In the genomic region with DNA sequence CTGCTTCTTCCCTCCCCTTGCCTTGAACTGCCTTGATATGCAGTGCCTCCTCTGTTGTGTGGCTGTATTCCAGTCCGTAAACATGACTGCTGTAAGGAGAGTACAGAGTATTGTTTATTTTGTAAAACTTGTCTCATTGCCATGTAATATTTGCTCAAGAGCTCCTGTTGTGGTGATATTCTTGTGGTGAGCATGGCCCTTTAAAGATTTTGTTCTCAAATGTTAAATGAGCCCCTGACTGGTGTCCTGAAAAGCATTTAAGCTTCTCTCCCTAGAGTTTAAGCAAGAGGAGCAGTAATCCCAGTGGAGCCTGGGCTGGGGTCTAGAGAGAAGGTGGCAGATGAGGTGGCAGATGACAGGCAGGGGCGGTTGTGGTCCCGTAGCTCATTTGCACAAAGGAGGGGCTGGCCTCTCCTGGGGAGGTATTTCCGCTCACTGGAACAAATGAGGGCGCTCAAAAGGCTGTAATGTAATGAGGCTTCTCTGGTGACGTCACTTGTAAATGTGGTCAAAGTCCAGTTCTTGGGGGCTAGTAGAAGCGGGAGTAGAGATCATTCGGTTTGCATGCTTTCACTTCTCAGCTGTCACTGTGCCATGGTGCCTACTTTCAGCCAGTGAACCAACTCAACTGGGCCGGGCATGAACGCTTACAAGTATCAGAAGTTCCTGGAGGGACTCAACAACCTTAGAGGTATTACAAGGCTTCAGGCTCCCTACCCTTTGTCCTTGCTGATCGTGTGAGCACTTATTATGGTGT, we compare ENCODE assay signal across 8 cellular contexts. TPM values are rescaled to one million over a fixed set of nuclear protein-coding genes. Genes with fewer than 3 reads are reported as not detected.
DNase-seq lines count a peak whose midpoint lies in the region; ATAC-seq and TF ChIP-seq lines count a peak whose summit lies in the region.

No MANE protein-coding gene starts in this region.

- no peak overlapping the region for H3K4me3 ChIP-seq in foreskin fibroblast (ENCODE audit: low read depth in 1 of 2, low read length in 2 of 2)

- H3K27ac Mint-ChIP-seq in progenitor cell of endocrine pancreas (peak overlapping the region; percentile 97), T-cell (no peak overlapping the region)

- H3K4me1 Mint-ChIP-seq in progenitor cell of endocrine pancreas (ENCODE audit: low read depth) (peaks cover 61% of the 10 kb centered on the region), T-cell (peaks cover 4 to 8% (median 5%) of the 10 kb centered on the region in 3 donors)

- no peak for TF ChIP-seq CTCF in progenitor cell of endocrine pancreas (IDR thresholded peaks at IDR 0.05; ENCODE audit: unreplicated experiment)
- no peak for TF ChIP-seq CTCF in foreskin fibroblast (IDR thresholded peaks at IDR 0.05; ENCODE audit: low read depth, low read length)

- no peaks in the 10 kb centered on the region for H3K36me3 Mint-ChIP-seq in progenitor cell of endocrine pancreas (ENCODE audit: insufficient read depth)
- no peaks in the 10 kb centered on the region for H3K36me3 Mint-ChIP-seq in T-cell

- no peaks in the 10 kb centered on the region for H3K27me3 Mint-ChIP-seq in progenitor cell of endocrine pancreas
- peaks cover 0 to 1% of the 10 kb centered on the region in 2 donors for H3K27me3 Mint-ChIP-seq in T-cell

- CTCF ChIA-PET in T-cell (lab: Charles Lee), result no interaction called here

- H3K9me3 Mint-ChIP-seq in progenitor cell of endocrine pancreas (ENCODE audit: low read depth), result no peaks in the 10 kb centered on the region
- no peaks in the 10 kb centered on the region for H3K9me3 Mint-ChIP-seq in T-cell

- ATAC-seq in GM18861 (IDR thresholded peaks at IDR 0.05; ENCODE audit: unreplicated experiment) (peak; percentile 67), esophagus mucosa (peak; percentile 29), GM21447 (IDR thresholded peaks at IDR 0.05; ENCODE audit: unreplicated experiment) (no peak), T-cell (replicated peaks in 1 of 4) (no peak)

- POLR2A ChIA-PET in T-cell (lab: Charles Lee), result no interaction called here

- peak overlapping the region; percentile 71 for H3K4me3 Mint-ChIP-seq in progenitor cell of endocrine pancreas (ENCODE audit: low read depth)
- no peak overlapping the region for H3K4me3 Mint-ChIP-seq in T-cell

- DNase-seq in NCI-H526 (lab: John Stamatoyannopoulos, UW) (peak; percentile 98 to 99), progenitor cell of endocrine pancreas (ENCODE audit: low spot score, unreplicated experiment) (peak; percentile 43), foreskin fibroblast (no peak), T-cell (no peak), dermis blood vessel endothelial cell (no peak)

RNA-seq across cellular contexts. Expression of gene MACF1, which starts 46.0 kb away (rescaled TPM):
- total RNA-seq in esophagus mucosa, result 155 TPM
- 241 and 285 TPM in 2 replicates for total RNA-seq in progenitor cell of endocrine pancreas
- total RNA-seq in T-cell, result 100 to 1,000 TPM; 232 to 596 (median 258) TPM
- total RNA-seq in dermis blood vessel endothelial cell, result 653 and 751 TPM in 2 replicates

Comparison
In these comparisons a context has a peak if more than half of its experiments do, and no peak if none do; other contexts are left out.
1. ATAC-seq: peak in GM18861 (single experiment) and esophagus mucosa (single experiment); none in GM21447 (single experiment) and T-cell (0 of 4).
2. DNase-seq: peak in NCI-H526 (2 of 2) and progenitor cell of endocrine pancreas (single experiment); none in foreskin fibroblast (0 of 2), T-cell (0 of 34) and dermis blood vessel endothelial cell (single experiment).